In the genomic region with DNA sequence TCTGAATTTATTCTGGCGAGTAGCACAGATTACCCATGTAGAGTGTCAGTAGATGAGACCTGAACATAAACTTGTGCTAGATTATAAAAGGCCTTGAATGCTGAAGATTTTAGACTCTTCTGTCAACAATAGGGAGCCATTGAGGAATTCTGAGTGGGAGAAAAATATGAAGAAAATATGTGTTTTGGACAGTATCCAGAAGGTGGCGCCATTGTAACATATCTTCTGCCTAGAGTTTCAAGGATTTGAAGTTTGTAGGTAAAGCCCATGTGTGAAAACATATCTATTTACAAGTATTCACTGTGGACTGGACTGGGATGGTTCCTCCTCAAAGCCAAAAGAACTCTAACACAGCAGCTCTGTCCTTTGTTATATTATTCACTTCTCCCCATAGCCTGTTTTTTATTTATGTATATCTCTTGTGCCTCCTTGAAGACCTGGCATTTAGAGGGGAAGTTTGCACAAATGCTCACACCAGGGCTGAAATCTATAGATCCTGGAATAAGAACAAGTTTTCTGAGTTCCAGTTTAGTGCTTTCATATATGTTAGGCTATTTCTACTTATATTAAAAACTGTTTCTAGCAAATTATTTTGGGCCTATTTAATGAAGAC, we compare ENCODE assay signal across 8 cellular contexts.
DNase-seq lines count a peak whose midpoint lies in the region; TF ChIP-seq lines count a peak whose summit lies in the region.

No MANE protein-coding gene starts in this region.

- TF ChIP-seq CTCF in GM13977 (IDR thresholded peaks at IDR 0.05; ENCODE audit: extremely low read depth, insufficient read depth, missing control alignments) (peak; percentile 66), MM.1S (IDR thresholded peaks at IDR 0.05; ENCODE audit: low read length) (peak; percentile 61), fibroblast of the aortic adventitia (IDR thresholded peaks at IDR 0.05; ENCODE audit: insufficient read depth, low read length) (peak; percentile 44)

- no peak overlapping the region for H2AFZ ChIP-seq in MM.1S (ENCODE audit: low read length)

- no peaks in the 10 kb centered on the region for H3K9me3 ChIP-seq in MM.1S (replicated peaks; ENCODE audit: insufficient read depth, low read length)

- intact Hi-C loops in activated T-helper 1 cell treated with anti-CD3 and anti-CD28 coated beads, Interleukin-12 subunit alpha, Interleukin-12 subunit beta, Interleukin-2, Interleukin-4 antibody, amounts not matched to agents 30 ng/mL and 10 ng/mL and 1 ng/mL, durations not matched to agents 14 hours and 24 hours and 36 hours (cut with micrococcal nuclease) = no loop called here

- H3K9me2 ChIP-seq in MM.1S (replicated peaks; ENCODE audit: insufficient read depth, low read length) = no peaks in the 10 kb centered on the region

- no peak overlapping the region for H3K4me3 Mint-ChIP-seq in activated T-helper 1 cell treated with anti-CD3 and anti-CD28 coated beads, Interleukin-12 subunit alpha, Interleukin-12 subunit beta, Interleukin-2, Interleukin-4 antibody, amounts not matched to agents 30 ng/mL and 10 ng/mL and 1 ng/mL, durations not matched to agents 14 hours and 24 hours and 36 hours

- H3K27me3 Mint-ChIP-seq in activated T-helper 1 cell treated with anti-CD3 and anti-CD28 coated beads, Interleukin-12 subunit alpha, Interleukin-12 subunit beta, Interleukin-2, Interleukin-4 antibody, amounts not matched to agents 30 ng/mL and 10 ng/mL and 1 ng/mL, durations not matched to agents 14 hours and 24 hours and 36 hours (ENCODE audit: insufficient read depth) = peaks cover 2% of the 10 kb centered on the region

- no peaks in the 10 kb centered on the region for H3K27me3 ChIP-seq in MM.1S (replicated peaks; ENCODE audit: insufficient read depth, low read length)

- H3K9me3 Mint-ChIP-seq in activated T-helper 1 cell treated with anti-CD3 and anti-CD28 coated beads, Interleukin-12 subunit alpha, Interleukin-12 subunit beta, Interleukin-2, Interleukin-4 antibody, amounts not matched to agents 30 ng/mL and 10 ng/mL and 1 ng/mL, durations not matched to agents 14 hours and 24 hours and 36 hours = no peaks in the 10 kb centered on the region

- H3K4me1 ChIP-seq in MM.1S (ENCODE audit: low read length) = no peaks in the 10 kb centered on the region

- no peak overlapping the region for H3K4me2 ChIP-seq in MM.1S (ENCODE audit: low read depth, low read length)

- no peaks in the 10 kb centered on the region for H4K20me1 ChIP-seq in MM.1S (ENCODE audit: insufficient read depth, low read length)

- H3K36me3 Mint-ChIP-seq in activated T-helper 1 cell treated with anti-CD3 and anti-CD28 coated beads, Interleukin-12 subunit alpha, Interleukin-12 subunit beta, Interleukin-2, Interleukin-4 antibody, amounts not matched to agents 30 ng/mL and 10 ng/mL and 1 ng/mL, durations not matched to agents 14 hours and 24 hours and 36 hours (ENCODE audit: low read depth) = no peaks in the 10 kb centered on the region

- no peaks in the 10 kb centered on the region for H3K36me3 ChIP-seq in MM.1S (replicated peaks; ENCODE audit: insufficient read depth, low read length)

- no peak overlapping the region for H3K4me3 ChIP-seq in MM.1S (ENCODE audit: low read length)
- no peak overlapping the region for H3K4me3 ChIP-seq in fibroblast of the aortic adventitia (ENCODE audit: low read depth, low read length)

- no peaks in the 10 kb centered on the region for H3K79me2 ChIP-seq in MM.1S (ENCODE audit: low read length)

- no peaks in the 10 kb centered on the region for H3F3A ChIP-seq in MM.1S (ENCODE audit: insufficient read depth, low read length)

- DNase-seq in AG20443 (ENCODE audit: low spot score) (peak; percentile 36), GM13977 (ENCODE audit: low spot score) (no peak), MM.1S (peak; percentile 53), SK-MEL-5 (ENCODE audit: low read depth, low spot score) (peak; percentile 80), fibroblast of the aortic adventitia (ENCODE audit: low read depth) (peak; percentile 93), retina (peak; percentile 38), HPDE6-E6E7 (ENCODE audit: extremely low spot score) (no peak)
- DNase-seq in activated T-helper 1 cell treated with anti-CD3 and anti-CD28 coated beads, Interleukin-12 subunit alpha, Interleukin-12 subunit beta, Interleukin-2, Interleukin-4 antibody, amounts not matched to agents 30 ng/mL and 10 ng/mL and 1 ng/mL, durations not matched to agents 14 hours and 24 hours and 36 hours (ENCODE audit: low spot score) = no peak

- H3K4me1 Mint-ChIP-seq in activated T-helper 1 cell treated with anti-CD3 and anti-CD28 coated beads, Interleukin-12 subunit alpha, Interleukin-12 subunit beta, Interleukin-2, Interleukin-4 antibody, amounts not matched to agents 30 ng/mL and 10 ng/mL and 1 ng/mL, durations not matched to agents 14 hours and 24 hours and 36 hours (ENCODE audit: low read depth) = no peaks in the 10 kb centered on the region

- in situ Hi-C loops in GM13977 (cut with MboI; ENCODE audit: low pct_unique_long_range_greater_than_20kb, low sequenced_read_pairs, unreplicated experiment) = no loop called here
- in situ Hi-C loops in SK-MEL-5 (cut with HindIII; ENCODE audit: low pct_unique_long_range_greater_than_20kb, low sequenced_read_pairs) = no loop called here

- no peak overlapping the region for H3K27ac Mint-ChIP-seq in activated T-helper 1 cell treated with anti-CD3 and anti-CD28 coated beads, Interleukin-12 subunit alpha, Interleukin-12 subunit beta, Interleukin-2, Interleukin-4 antibody, amounts not matched to agents 30 ng/mL and 10 ng/mL and 1 ng/mL, durations not matched to agents 14 hours and 24 hours and 36 hours

- no peak overlapping the region for H3K9ac ChIP-seq in MM.1S (ENCODE audit: low read length)

- H3K27ac ChIP-seq in MM.1S (ENCODE audit: low read length) = no peak overlapping the region

Comparison
In these comparisons a context has a peak if more than half of its experiments do, and no peak if none do; other contexts are left out.
1. DNase-seq: peak in AG20443 (single experiment), MM.1S (single experiment), SK-MEL-5 (single experiment), fibroblast of the aortic adventitia (single experiment) and retina (single experiment); none in GM13977 (single experiment), activated T-helper 1 cell treated with anti-CD3 and anti-CD28 coated beads, Interleukin-12 subunit alpha, Interleukin-12 subunit beta, Interleukin-2, Interleukin-4 antibody, amounts not matched to agents 30 ng/mL and 10 ng/mL and 1 ng/mL, durations not matched to agents 14 hours and 24 hours and 36 hours (single experiment) and HPDE6-E6E7 (single experiment).
2. Peak in every context shown above with its lines, with median percentiles within 50 percentile points of each other: CTCF ChIP-seq.